1 cellular context compared by ENCODE assay signal in genomic region chr7:100212631-100213286, GRCh38.
TF ChIP-seq lines count a peak whose summit lies in the region.

No MANE protein-coding gene starts in this region.

TF ChIP-seq in GM12878, 131 proteins besides CTCF, POLR2A, EP300 and RAD21:
- TF ChIP-seq TAF1 (IDR thresholded peaks at IDR 0.05; ENCODE audit: borderline replicate concordance, low read depth, low read length) (no peak), RAD51 (IDR thresholded peaks at IDR 0.05) (no peak), RB1 (IDR thresholded peaks at IDR 0.05; ENCODE audit: borderline replicate concordance) (no peak), PAX8 (IDR thresholded peaks at IDR 0.05) (no peak), TARDBP (IDR thresholded peaks at IDR 0.05; ENCODE audit: borderline replicate concordance) (no peak), SPI1 (IDR thresholded peaks at IDR 0.05; ENCODE audit: borderline replicate concordance, insufficient read depth, low read depth, low read length) (no peak), MTA3 (IDR thresholded peaks at IDR 0.05; ENCODE audit: borderline replicate concordance, low read length) (no peak), NRF1 (conservative IDR thresholded peaks at IDR 0.05; ENCODE audit: low read depth, low read length) (no peak), TCF3 (IDR thresholded peaks at IDR 0.05; ENCODE audit: borderline replicate concordance, insufficient read depth, low read depth, low read length) (no peak)
- TF ChIP-seq, protein P1, sequence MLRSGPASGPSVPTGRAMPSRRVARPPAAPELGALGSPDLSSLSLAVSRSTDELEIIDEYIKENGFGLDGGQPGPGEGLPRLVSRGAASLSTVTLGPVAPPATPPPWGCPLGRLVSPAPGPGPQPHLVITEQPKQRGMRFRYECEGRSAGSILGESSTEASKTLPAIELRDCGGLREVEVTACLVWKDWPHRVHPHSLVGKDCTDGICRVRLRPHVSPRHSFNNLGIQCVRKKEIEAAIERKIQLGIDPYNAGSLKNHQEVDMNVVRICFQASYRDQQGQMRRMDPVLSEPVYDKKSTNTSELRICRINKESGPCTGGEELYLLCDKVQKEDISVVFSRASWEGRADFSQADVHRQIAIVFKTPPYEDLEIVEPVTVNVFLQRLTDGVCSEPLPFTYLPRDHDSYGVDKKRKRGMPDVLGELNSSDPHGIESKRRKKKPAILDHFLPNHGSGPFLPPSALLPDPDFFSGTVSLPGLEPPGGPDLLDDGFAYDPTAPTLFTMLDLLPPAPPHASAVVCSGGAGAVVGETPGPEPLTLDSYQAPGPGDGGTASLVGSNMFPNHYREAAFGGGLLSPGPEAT (IDR thresholded peaks at IDR 0.05; ENCODE audit: low read depth): no peak
